9 cellular contexts compared by ENCODE assay signal in the genomic region with DNA sequence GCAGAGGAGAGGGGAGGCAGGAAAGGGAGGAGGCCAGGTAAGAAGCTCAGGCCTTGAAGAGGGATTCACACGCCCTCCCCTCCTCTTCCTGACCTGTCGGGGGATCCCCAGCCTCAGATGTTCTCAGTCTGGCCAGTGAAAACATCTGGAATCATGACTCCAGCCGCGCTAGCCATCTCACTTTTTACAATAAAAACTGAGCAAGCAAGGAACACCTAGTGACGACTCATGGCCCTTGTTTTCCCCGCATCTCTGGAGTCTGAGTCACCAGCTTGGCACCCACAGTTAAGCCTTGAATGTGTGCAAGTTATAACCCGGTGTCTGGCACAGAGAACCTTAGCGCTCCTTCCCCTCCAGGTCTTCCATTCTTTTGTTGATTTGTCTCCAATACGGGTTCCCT.
A peak's percentile ranks its signal among the peaks of the same experiment; 100 is the strongest.
DNase-seq lines count a peak whose midpoint lies in the region; ATAC-seq, FAIRE-seq and TF ChIP-seq lines count a peak whose summit lies in the region.
"Had no signal": no experiment of that assay in that cellular context is flagged by ENCODE, and none has a peak within 500 bp of the region (broad histone marks: within the 10 kb centered on the region; RNA-seq: fewer than 3 reads in every experiment).

No MANE protein-coding gene starts in this region.

- peak overlapping the region; percentile 32 for H3K9ac ChIP-seq in endothelial cell of umbilical vein (replicated peaks; ENCODE audit: extremely low read depth, insufficient read depth, low read length)

- dilution Hi-C loops in endothelial cell of umbilical vein (cut with MboI; ENCODE audit: extremely low pct_ligation_motif_present, low sequenced_read_pairs), result no loop called here

- intact Hi-C loops in Caco-2 (cut with micrococcal nuclease; ENCODE audit: unreplicated experiment) (no loop called here), endothelial cell of umbilical vein (cut with micrococcal nuclease) (loop anchor here (1.0 to 2.0 kb wide), 4 partner anchors 25 to 73 kb away; partner anchors contain the start of gene SH3BP4)

- H3K4me1 Mint-ChIP-seq in Caco-2 (ENCODE audit: low read depth, unreplicated experiment) (peaks cover 28% of the 10 kb centered on the region), T-helper 17 cell (peaks cover 3% of the 10 kb centered on the region)

- peaks cover 31% of the 10 kb centered on the region for H3K4me1 ChIP-seq in Caco-2
- H3K4me1 ChIP-seq in endothelial cell of umbilical vein (ENCODE audit: control insufficient read depth, extremely low read depth, insufficient read depth, low read length), result peaks cover 67% of the 10 kb centered on the region

- H3K36me3 Mint-ChIP-seq in Caco-2 (ENCODE audit: insufficient read depth, unreplicated experiment) (peaks cover 18% of the 10 kb centered on the region), T-helper 17 cell (ENCODE audit: low read depth) (peaks cover 3% of the 10 kb centered on the region)

- no peaks in the 10 kb centered on the region for H3K9me1 ChIP-seq in endothelial cell of umbilical vein (replicated peaks; ENCODE audit: control insufficient read depth, extremely low read depth, insufficient read depth, low read length)

- H3K36me3 ChIP-seq in Caco-2 (ENCODE audit: control insufficient read depth, insufficient read depth, low read length) (no peaks in the 10 kb centered on the region), endothelial cell of umbilical vein (ENCODE audit: control insufficient read depth in 2 of 2, extremely low read depth in 1 of 2, insufficient read depth in 2 of 2, low read length in 2 of 2) (no peaks in the 10 kb centered on the region)
- H3K36me3 ChIP-seq: gastrocnemius medialis had no signal

- H4K20me1 ChIP-seq in endothelial cell of umbilical vein (replicated peaks; ENCODE audit: control insufficient read depth, extremely low read depth, insufficient read depth, low read length), result no peaks in the 10 kb centered on the region

- H3K9me3 ChIP-seq in Caco-2, result no peaks in the 10 kb centered on the region
- no peaks in the 10 kb centered on the region for H3K9me3 ChIP-seq in endothelial cell of umbilical vein (replicated peaks; ENCODE audit: control insufficient read depth, insufficient read depth, low read length)
- H3K9me3 ChIP-seq in T-helper 17 cell (ENCODE audit: control insufficient read depth, low read length, poor library complexity, severe bottlenecking), result no peaks in the 10 kb centered on the region
- H3K9me3 ChIP-seq: gastrocnemius medialis had no signal

- H3K27ac Mint-ChIP-seq in Caco-2 (ENCODE audit: unreplicated experiment) (peak overlapping the region; percentile 59), T-helper 17 cell (no peak overlapping the region)

- no peak for DNase-seq in Caco-2
- peak; percentile 50 to 61 for DNase-seq in NCI-H446 (lab: John Stamatoyannopoulos, UW)
- DNase-seq in endothelial cell of umbilical vein (ENCODE audit: low read depth, low spot score), result peak; percentile 86
- no peak for DNase-seq in omental fat pad (ENCODE audit: low spot score)
- no peak for DNase-seq in iPS-NIHi7 (ENCODE audit: extremely low spot score)
- no peak for DNase-seq in T-helper 17 cell
- no peak for DNase-seq in coronary artery (ENCODE audit: low spot score)
- DNase-seq: gastrocnemius medialis had no signal

- H3K27me3 Mint-ChIP-seq in Caco-2 (ENCODE audit: insufficient read depth, unreplicated experiment) (no peaks in the 10 kb centered on the region), T-helper 17 cell (peaks cover 36% of the 10 kb centered on the region)

- BruUV-seq in Caco-2 (replicated peaks; lab: Mats Ljungman, UMichigan) (no TSS peak), endothelial cell of umbilical vein (replicated peaks; lab: Mats Ljungman, UMichigan) (no TSS peak)

- no peak for TF ChIP-seq POLR2A in endothelial cell of umbilical vein (IDR thresholded peaks at IDR 0.05; ENCODE audit: low read depth, low read length)

- H3K4me3 ChIP-seq in Caco-2 (ENCODE audit: low read depth, low read length), result no peak overlapping the region
- no peak overlapping the region for H3K4me3 ChIP-seq in endothelial cell of umbilical vein (replicated peaks in 1 of 3; ENCODE audit: insufficient read depth in 1 of 3, low read depth in 1 of 3, low read length in 3 of 3)
- no peak overlapping the region for H3K4me3 ChIP-seq in coronary artery
- H3K4me3 ChIP-seq: gastrocnemius medialis had no signal

- peak; percentile 20 for ATAC-seq in omental fat pad (ENCODE audit: low FRiP score)
- ATAC-seq in T-helper 17 cell, result no peak
- no peak for ATAC-seq in GM21526 (IDR thresholded peaks at IDR 0.05; ENCODE audit: low FRiP score, unreplicated experiment)

- H3K27me3 ChIP-seq in Caco-2 (replicated peaks; ENCODE audit: control insufficient read depth, insufficient read depth, low read length) (no peaks in the 10 kb centered on the region), endothelial cell of umbilical vein (ENCODE audit: control insufficient read depth in 2 of 2, insufficient read depth in 2 of 2, low read length in 2 of 2) (no peaks in the 10 kb centered on the region)

- peak; percentile 97 for FAIRE-seq in endothelial cell of umbilical vein (lab: Jason Lieb, UNC)

- peak overlapping the region; percentile 23 for H3K4me2 ChIP-seq in endothelial cell of umbilical vein (ENCODE audit: insufficient read depth, low read length)

- H3K9me3 Mint-ChIP-seq in Caco-2 (ENCODE audit: unreplicated experiment), result no peaks in the 10 kb centered on the region

- H3K4me3 Mint-ChIP-seq in Caco-2 (ENCODE audit: unreplicated experiment) (no peak overlapping the region), T-helper 17 cell (no peak overlapping the region)

- H2AFZ ChIP-seq in endothelial cell of umbilical vein (ENCODE audit: low read depth, low read length), result no peak overlapping the region

- peaks cover 81% of the 10 kb centered on the region for H3K79me2 ChIP-seq in endothelial cell of umbilical vein (ENCODE audit: control insufficient read depth, insufficient read depth, low read length)

- CTCF ChIA-PET in Caco-2 (lab: Charles Lee), result no interaction called here
- CTCF ChIA-PET in endothelial cell of umbilical vein (lab: Charles Lee), result interaction anchor here (1.0 to 2.7 kb wide), 6 partner anchors 21 to 91 kb away, joined by 3 to 18 read pairs (median 4); no protein-coding TSS in a partner anchor

- TF ChIP-seq CTCF in Caco-2 (IDR thresholded peaks at IDR 0.05; ENCODE audit: insufficient read depth in 1 of 2, low read depth in 1 of 2, low read length in 1 of 2, severe bottlenecking in 1 of 2, unreplicated experiment in 1 of 2) (no peak), endothelial cell of umbilical vein (IDR thresholded peaks at IDR 0.05; ENCODE audit: extremely low read depth in 1 of 2, insufficient read depth in 1 of 2, low read depth in 1 of 2, low read length in 2 of 2) (no peak), omental fat pad (IDR thresholded peaks at IDR 0.05) (no peak), coronary artery (IDR thresholded peaks at IDR 0.05) (no peak)

- H3K27ac ChIP-seq in endothelial cell of umbilical vein (ENCODE audit: insufficient read depth, low read depth, low read length) (peak overlapping the region; percentile 76), coronary artery (no peak overlapping the region)
- H3K27ac ChIP-seq: gastrocnemius medialis had no signal

- POLR2A ChIA-PET in Caco-2 (lab: Charles Lee) (no interaction called here), endothelial cell of umbilical vein (lab: Charles Lee) (interaction anchor here (0.6 kb wide), 1 partner anchor 476 kb away, joined by 3 read pairs; no protein-coding TSS in a partner anchor)

TF ChIP-seq in endothelial cell of umbilical vein, 7 proteins besides CTCF, POLR2A, EP300 and RAD21:
- TF ChIP-seq EZH2 (IDR thresholded peaks at IDR 0.05; ENCODE audit: borderline replicate concordance, low read depth, low read length, severe bottlenecking), result no peak
- TF ChIP-seq JUN (IDR thresholded peaks at IDR 0.05; ENCODE audit: borderline replicate concordance, insufficient read depth, insufficient read length, low read depth), result peak; percentile 73
- peak; percentile 12 for TF ChIP-seq GATA2 (IDR thresholded peaks at IDR 0.05; ENCODE audit: insufficient read depth, insufficient read length, low read depth, low read length)
- peak; percentile 83 for TF ChIP-seq FOS (IDR thresholded peaks at IDR 0.05; ENCODE audit: borderline replicate concordance, insufficient read depth, low read length)
- no peak for TF ChIP-seq MYC (IDR thresholded peaks at IDR 0.05; ENCODE audit: low read depth, low read length)
- no peak for TF ChIP-seq MAX (IDR thresholded peaks at IDR 0.05; ENCODE audit: insufficient read depth, insufficient read length)
- TF ChIP-seq POLR2AphosphoS5 (IDR thresholded peaks at IDR 0.05; ENCODE audit: insufficient read depth, low read depth, low read length), result peak; percentile 51

Comparison
In these comparisons a context has a peak if more than half of its experiments do, and no peak if none do; other contexts are left out.
1. DNase-seq: peak in NCI-H446 (2 of 2) and endothelial cell of umbilical vein (single experiment); none in Caco-2 (0 of 2), omental fat pad (single experiment), iPS-NIHi7 (single experiment), T-helper 17 cell (0 of 3) and coronary artery (single experiment).